ENCODE assay signal across 8 cellular contexts in genomic region chr1:180248731-180249681, GRCh38. TPM values are rescaled to one million over a fixed set of nuclear protein-coding genes. Genes with fewer than 3 reads are reported as not detected.
DNase-seq lines count a peak whose midpoint lies in the region; ATAC-seq, FAIRE-seq and TF ChIP-seq lines count a peak whose summit lies in the region.
"Had no signal": no experiment of that assay in that cellular context is flagged by ENCODE, and none has a peak within 500 bp of the region (broad histone marks: within the 10 kb centered on the region; RNA-seq: fewer than 3 reads in every experiment).

No MANE protein-coding gene starts in this region.

- H3K9ac ChIP-seq in HepG2 (ENCODE audit: insufficient read depth, low read depth, low read length): no peak overlapping the region

- no peaks in the 10 kb centered on the region for H3K9me3 ChIP-seq in HepG2 (ENCODE audit: low read length)

- intact Hi-C loops in HepG2 (cut with micrococcal nuclease; ENCODE audit: unreplicated experiment): loop anchor here (10.0 kb wide), 1 partner anchor 64 kb away; no protein-coding TSS in a partner anchor
- intact Hi-C loops in activated T-helper 1 cell treated with anti-CD3 and anti-CD28 coated beads, Interleukin-12 subunit alpha, Interleukin-12 subunit beta, Interleukin-2, Interleukin-4 antibody, amounts not matched to agents 30 ng/mL and 10 ng/mL and 1 ng/mL, durations not matched to agents 14 hours and 24 hours and 36 hours (cut with micrococcal nuclease): no loop called here

- WGBS in HepG2 (ENCODE audit: low lambda C conversion rate): 23% methylated on average over 8 of the region's 11 CpGs

- H3K36me3 ChIP-seq in GM06990 (ENCODE audit: control insufficient read depth, insufficient read depth, low read length): no peaks in the 10 kb centered on the region
- no peaks in the 10 kb centered on the region for H3K36me3 ChIP-seq in HepG2 (replicated peaks in 1 of 2; ENCODE audit: control insufficient read depth in 1 of 2, insufficient read depth in 2 of 2, low read length in 2 of 2)

- TF ChIP-seq CTCF in GM06990 (IDR thresholded peaks at IDR 0.05; ENCODE audit: insufficient read depth, low read length, poor library complexity, severe bottlenecking) (peak; percentile 31), HepG2 (CRISPR knock-in tag; IDR thresholded peaks at IDR 0.05) (peak; percentile 53)

- TF ChIP-seq EP300 in HepG2 (IDR thresholded peaks at IDR 0.05; ENCODE audit: low read depth in 2 of 2, low read length in 2 of 2) (no peak), HepG2 (CRISPR knock-in tag; IDR thresholded peaks at IDR 0.05; ENCODE audit: borderline replicate concordance) (no peak)

- no peak overlapping the region for H3K27ac Mint-ChIP-seq in activated T-helper 1 cell treated with anti-CD3 and anti-CD28 coated beads, Interleukin-12 subunit alpha, Interleukin-12 subunit beta, Interleukin-2, Interleukin-4 antibody, amounts not matched to agents 30 ng/mL and 10 ng/mL and 1 ng/mL, durations not matched to agents 14 hours and 24 hours and 36 hours

- H3K4me1 Mint-ChIP-seq in activated T-helper 1 cell treated with anti-CD3 and anti-CD28 coated beads, Interleukin-12 subunit alpha, Interleukin-12 subunit beta, Interleukin-2, Interleukin-4 antibody, amounts not matched to agents 30 ng/mL and 10 ng/mL and 1 ng/mL, durations not matched to agents 14 hours and 24 hours and 36 hours (ENCODE audit: low read depth): peaks cover 11% of the 10 kb centered on the region

- FAIRE-seq in HepG2 (lab: Jason Lieb, UNC): no peak

- H4K20me1 ChIP-seq in HepG2 (ENCODE audit: insufficient read depth, low read length): no peaks in the 10 kb centered on the region

- H3K27ac ChIP-seq in HepG2 (ENCODE audit: extremely low read length, insufficient read depth, low read length): no peak overlapping the region

- no peak for TF ChIP-seq RAD21 in HepG2 (CRISPR knock-in tag; IDR thresholded peaks at IDR 0.05)

- H3K36me3 Mint-ChIP-seq in activated T-helper 1 cell treated with anti-CD3 and anti-CD28 coated beads, Interleukin-12 subunit alpha, Interleukin-12 subunit beta, Interleukin-2, Interleukin-4 antibody, amounts not matched to agents 30 ng/mL and 10 ng/mL and 1 ng/mL, durations not matched to agents 14 hours and 24 hours and 36 hours (ENCODE audit: low read depth): no peaks in the 10 kb centered on the region

- no TSS peak for BruUV-seq in HepG2 (replicated peaks; lab: Mats Ljungman, UMichigan)

- peaks cover 9% of the 10 kb centered on the region for H3K27me3 Mint-ChIP-seq in activated T-helper 1 cell treated with anti-CD3 and anti-CD28 coated beads, Interleukin-12 subunit alpha, Interleukin-12 subunit beta, Interleukin-2, Interleukin-4 antibody, amounts not matched to agents 30 ng/mL and 10 ng/mL and 1 ng/mL, durations not matched to agents 14 hours and 24 hours and 36 hours (ENCODE audit: insufficient read depth)

- POLR2A ChIA-PET in HepG2 (lab: Yijun Ruan, JAX): no interaction called here

- DNase-seq in GM06990 (ENCODE audit: extremely low read depth, insufficient read length): no peak
- peak; percentile 18 for DNase-seq in LHCN-M2 (ENCODE audit: low read depth)
- peak; percentile 68 to 74 for DNase-seq in SHP77 (lab: John Stamatoyannopoulos, UW)
- no peak for DNase-seq in HepG2 (ENCODE audit: low spot score)
- no peak for DNase-seq in activated T-helper 1 cell treated with anti-CD3 and anti-CD28 coated beads, Interleukin-12 subunit alpha, Interleukin-12 subunit beta, Interleukin-2, Interleukin-4 antibody, amounts not matched to agents 30 ng/mL and 10 ng/mL and 1 ng/mL, durations not matched to agents 14 hours and 24 hours and 36 hours (ENCODE audit: low spot score)
- DNase-seq in DMS114 treated with DMSO at 0.1 percent for 48 hours (lab: John Stamatoyannopoulos, UW; ENCODE audit: unreplicated experiment): no peak
- DNase-seq: anterior cingulate cortex had no signal

- no peak overlapping the region for H3K4me3 ChIP-seq in GM06990 (replicated peaks; ENCODE audit: low read depth, low read length)
- 0 out of 6 replicates have a peak overlapping the region, but pooled peaks of 1 of the 3 experiments have one; percentile 1 for H3K4me3 ChIP-seq in HepG2 (replicated peaks in 1 of 3; ENCODE audit: insufficient read depth in 1 of 3, low read depth in 2 of 3, low read length in 3 of 3)

- TF ChIP-seq POLR2A in HepG2 (IDR thresholded peaks at IDR 0.05; ENCODE audit: insufficient read depth in 1 of 2, low read depth in 2 of 2, low read length in 2 of 2): no peak

- H3K79me2 ChIP-seq in HepG2 (ENCODE audit: insufficient read depth, low read length): no peaks in the 10 kb centered on the region

- no peaks in the 10 kb centered on the region for H3K9me3 Mint-ChIP-seq in activated T-helper 1 cell treated with anti-CD3 and anti-CD28 coated beads, Interleukin-12 subunit alpha, Interleukin-12 subunit beta, Interleukin-2, Interleukin-4 antibody, amounts not matched to agents 30 ng/mL and 10 ng/mL and 1 ng/mL, durations not matched to agents 14 hours and 24 hours and 36 hours

- H3K4me3 Mint-ChIP-seq in activated T-helper 1 cell treated with anti-CD3 and anti-CD28 coated beads, Interleukin-12 subunit alpha, Interleukin-12 subunit beta, Interleukin-2, Interleukin-4 antibody, amounts not matched to agents 30 ng/mL and 10 ng/mL and 1 ng/mL, durations not matched to agents 14 hours and 24 hours and 36 hours: no peak overlapping the region

- H2AFZ ChIP-seq in HepG2 (ENCODE audit: low read length): no peak overlapping the region

- peaks cover 79% of the 10 kb centered on the region for H3K4me1 ChIP-seq in HepG2 (ENCODE audit: insufficient read depth, low read length)

- in situ Hi-C loops in HepG2 (cut with HindIII; ENCODE audit: extremely low pct_ligation_motif_present, low pct_unique_long_range_greater_than_20kb): no loop called here

- ATAC-seq in HepG2 (peak; percentile 41), GM18909 (IDR thresholded peaks at IDR 0.05; ENCODE audit: poor library complexity, unreplicated experiment) (no peak)

- peak overlapping the region; percentile 45 for H3K4me2 ChIP-seq in HepG2 (ENCODE audit: low read depth, low read length)

- H3K27me3 ChIP-seq in GM06990 (replicated peaks; ENCODE audit: control insufficient read depth, insufficient read depth, low read length) (no peaks in the 10 kb centered on the region), HepG2 (ENCODE audit: control insufficient read depth in 1 of 2, insufficient read depth in 2 of 2, low read length in 2 of 2) (no peaks in the 10 kb centered on the region; a peak in 2 of 5 replicates)

- CTCF ChIA-PET in HepG2 (lab: Yijun Ruan, JAX; ENCODE audit: low intra/inter-chr PET ratio, low total read pairs): interaction anchor here (1.1 kb wide), 1 partner anchor 168 kb away, joined by 3 read pairs; no protein-coding TSS in a partner anchor

TF ChIP-seq in HepG2, 621 proteins besides CTCF, POLR2A, EP300 and RAD21 (continues in another document):
- no peak for TF ChIP-seq ZNF749 (CRISPR knock-in tag; IDR thresholded peaks at IDR 0.05; ENCODE audit: borderline replicate concordance)
- no peak for TF ChIP-seq ZFP36L1 (CRISPR knock-in tag; IDR thresholded peaks at IDR 0.05)

RNA-seq across cellular contexts. Expression of gene LHX4, which starts 18.9 kb away (rescaled TPM):
- total RNA-seq in LHCN-M2 (2014; rRNA removed) (0.11 and 0.13 TPM in 2 replicates), HepG2 (2016; rRNA removed; fragmentation: Illumina TruSeq; extraction: Trizol) (0.03 and 0.07 TPM in 2 replicates)
- polyA plus RNA-seq in LHCN-M2 (2012): 0.19 TPM
- total RNA-seq in HepG2 (2016; cell fraction: cytosol; rRNA removed; fragmentation: Illumina TruSeq; extraction: Trizol; ENCODE audit: low read depth): not detected in 2 replicates
- total RNA-seq in HepG2 (2016; cell fraction: insoluble cytoplasmic fraction; rRNA removed; fragmentation: Illumina TruSeq; extraction: Trizol): 0.03 and 0.13 TPM in 2 replicates
- total RNA-seq in HepG2 (2016; cell fraction: membrane; rRNA removed; fragmentation: Illumina TruSeq; extraction: Trizol): 0.03 TPM in 1 of 2 replicates, not detected in the other
- total RNA-seq in HepG2 (2016; cell fraction: nucleus; rRNA removed; fragmentation: Illumina TruSeq; extraction: Trizol): not detected in 2 replicates
- 0.03 and 0.05 TPM in 2 replicates for polyA plus RNA-seq in HepG2 (2011; rRNA removed)
- 0.03 and 0.05 TPM in 2 replicates for polyA plus RNA-seq in HepG2 (2011; cell fraction: cytosol; rRNA removed)
- polyA plus RNA-seq in HepG2 (2011; cell fraction: nucleus; rRNA removed): 0.02 and 0.03 TPM in 2 replicates
- polyA plus RNA-seq in HepG2 (2012): 0.47 and 0.60 TPM in 2 replicates
- polyA plus RNA-seq in HepG2 (2016; cell fraction: cytosol; fragmentation: Illumina TruSeq; extraction: Trizol; ENCODE audit: low read depth): not detected in 2 replicates
- 0.17 TPM in 1 of 2 replicates, not detected in the other for polyA plus RNA-seq in HepG2 (2016; cell fraction: insoluble cytoplasmic fraction; fragmentation: Illumina TruSeq; extraction: Trizol; ENCODE audit: low read depth)
- polyA plus RNA-seq in HepG2 (2016; cell fraction: membrane; fragmentation: Illumina TruSeq; extraction: Trizol; ENCODE audit: low read depth): 0.03 and 0.22 TPM in 2 replicates
- 0.07 and 0.09 TPM in 2 replicates for polyA plus RNA-seq in HepG2 (2016; cell fraction: nucleus; fragmentation: Illumina TruSeq; extraction: Trizol; ENCODE audit: insufficient read depth, low read depth)
- polyA minus RNA-seq in HepG2 (2011; rRNA and poly(A)+ RNA removed; ENCODE audit: low replicate concordance): 0.96 and 2.5 TPM in 2 replicates
- not detected in 2 replicates for polyA minus RNA-seq in HepG2 (2011; cell fraction: cytosol; rRNA and poly(A)+ RNA removed)
- 0.12 TPM in 1 of 2 replicates, not detected in the other for polyA minus RNA-seq in HepG2 (2011; cell fraction: nucleus; rRNA and poly(A)+ RNA removed)
- total RNA-seq in activated T-helper 1 cell treated with anti-CD3 and anti-CD28 coated beads, Interleukin-12 subunit alpha, Interleukin-12 subunit beta, Interleukin-2, Interleukin-4 antibody, amounts not matched to agents 30 ng/mL and 10 ng/mL and 1 ng/mL, durations not matched to agents 14 hours and 24 hours and 36 hours: not detected in 2 replicates

Comparison
In these comparisons a context has a peak if more than half of its experiments do, and no peak if none do; other contexts are left out.
1. DNase-seq: peak in LHCN-M2 (single experiment) and SHP77 (2 of 2); none in GM06990 (single experiment), HepG2 (single experiment), activated T-helper 1 cell treated with anti-CD3 and anti-CD28 coated beads, Interleukin-12 subunit alpha, Interleukin-12 subunit beta, Interleukin-2, Interleukin-4 antibody, amounts not matched to agents 30 ng/mL and 10 ng/mL and 1 ng/mL, durations not matched to agents 14 hours and 24 hours and 36 hours (single experiment) and DMS114 treated with DMSO at 0.1 percent for 48 hours (single experiment).